1 cellular context compared by ENCODE assay signal in genomic region chr6:75305573-75305972, GRCh38.
TF ChIP-seq lines count a peak whose summit lies in the region.

No MANE protein-coding gene starts in this region.

TF ChIP-seq in WTC11, 78 proteins besides CTCF, POLR2A, EP300 and RAD21 (continued from another document):
- TF ChIP-seq ZNF425 (CRISPR knock-in tag; conservative IDR thresholded peaks at IDR 0.05): no peak
